Comparison of ENCODE assay signal across 22 cellular contexts in genomic region chr2:207037813-207038212, GRCh38.
A peak's percentile ranks its signal among the peaks of the same experiment; 100 is the strongest.
DNase-seq lines count a peak whose midpoint lies in the region; TF ChIP-seq lines count a peak whose summit lies in the region.
"Had no signal": no experiment of that assay in that cellular context is flagged by ENCODE, and none has a peak within 500 bp of the region (broad histone marks: within the 10 kb centered on the region; RNA-seq: fewer than 3 reads in every experiment).

No MANE protein-coding gene starts in this region.

- H3K18ac ChIP-seq in mesenchymal stem cell (ENCODE audit: low read depth in 1 of 2, low read length in 2 of 2): no peak overlapping the region

- no peak overlapping the region for H3K4me3 ChIP-seq in HUES48 (ENCODE audit: low read depth, low read length)
- H3K4me3 ChIP-seq in mesenchymal stem cell (ENCODE audit: insufficient read depth in 1 of 2, low read depth in 1 of 2, low read length in 2 of 2): no peak overlapping the region
- no peak overlapping the region for H3K4me3 ChIP-seq in osteoblast (ENCODE audit: insufficient read depth, low read length)
- H3K4me3 ChIP-seq: A549, GM12878, MG63 had no signal

- H3K9me3 ChIP-seq in HUES48 (ENCODE audit: control insufficient read depth, insufficient read depth, low read length) (peaks cover 10% of the 10 kb centered on the region), mesenchymal stem cell (ENCODE audit: control insufficient read depth, low read length) (peaks cover 16% of the 10 kb centered on the region), osteoblast (ENCODE audit: low read depth, low read length) (no peaks in the 10 kb centered on the region)
- H3K9me3 ChIP-seq: MG63 had no signal

- H3K4me1 ChIP-seq in HUES48 (ENCODE audit: control insufficient read depth, insufficient read depth, low read length) (peaks cover 39% of the 10 kb centered on the region), mesenchymal stem cell (ENCODE audit: control insufficient read depth, insufficient read depth, low read depth, low read length) (peaks cover 3% of the 10 kb centered on the region), osteoblast (ENCODE audit: insufficient read depth, low read length) (peaks cover 3% of the 10 kb centered on the region)
- H3K4me1 ChIP-seq: A549, Caco-2 had no signal

- no peak overlapping the region for H3K14ac ChIP-seq in mesenchymal stem cell (ENCODE audit: low read length in 2 of 2)

- H3K27ac ChIP-seq in HUES48 (ENCODE audit: low read depth, low read length) (peak overlapping the region; percentile 81), mesenchymal stem cell (ENCODE audit: low read length, poor library complexity, severe bottlenecking) (no peak overlapping the region), osteoblast (ENCODE audit: low read depth, low read length) (no peak overlapping the region)
- H3K27ac ChIP-seq: A549, C4-2B, HL-60, KMS-11 had no signal

- H2BK5ac ChIP-seq in mesenchymal stem cell (ENCODE audit: low read depth, low read length, poor library complexity, severe bottlenecking): no peak overlapping the region

- H2BK12ac ChIP-seq in mesenchymal stem cell (ENCODE audit: low read length in 2 of 2): peak overlapping the region in 1 of 2 experiments; percentile 55

- H4K20me1 ChIP-seq in osteoblast (ENCODE audit: insufficient read depth, low read length): no peaks in the 10 kb centered on the region

- WGBS in mesenchymal stem cell: 65% methylated on average over 5 of the region's 7 CpGs

- H3K79me1 ChIP-seq in mesenchymal stem cell (replicated peaks; ENCODE audit: low read length, poor library complexity, severe bottlenecking): no peaks in the 10 kb centered on the region

- no peak overlapping the region for H2AK5ac ChIP-seq in mesenchymal stem cell (ENCODE audit: low read length, severe bottlenecking)

- no peak for TF ChIP-seq CTCF in osteoblast (IDR thresholded peaks at IDR 0.05; ENCODE audit: extremely low read depth, low read depth, low read length)

- H2BK15ac ChIP-seq in mesenchymal stem cell (ENCODE audit: low read depth, poor library complexity, severe bottlenecking): no peak overlapping the region

- H3K4ac ChIP-seq in mesenchymal stem cell (ENCODE audit: low read depth in 1 of 2, low read length in 2 of 2): no peak overlapping the region

- peak overlapping the region; percentile 6 for H2BK120ac ChIP-seq in mesenchymal stem cell (ENCODE audit: low read depth, low read length)

- H3K9ac ChIP-seq in HUES48 (ENCODE audit: low read depth, low read length): peak overlapping the region; percentile 30; the same call in 1 of the 2 replicates
- no peak overlapping the region for H3K9ac ChIP-seq in mesenchymal stem cell (ENCODE audit: low read length)
- H3K9ac ChIP-seq: KMS-11 had no signal

- no peaks in the 10 kb centered on the region for H3K27me3 ChIP-seq in HUES48 (ENCODE audit: control insufficient read depth, insufficient read depth, low read length)
- no peaks in the 10 kb centered on the region for H3K27me3 ChIP-seq in mesenchymal stem cell (ENCODE audit: control insufficient read depth in 1 of 2, insufficient read depth in 1 of 2, low read length in 2 of 2)
- H3K27me3 ChIP-seq in osteoblast (ENCODE audit: insufficient read depth, low read length): no peaks in the 10 kb centered on the region
- H3K27me3 ChIP-seq: MG63 had no signal

- H4K91ac ChIP-seq in mesenchymal stem cell (ENCODE audit: low read length): no peak overlapping the region

- H3K79me2 ChIP-seq in osteoblast (ENCODE audit: insufficient read depth, low read length): no peaks in the 10 kb centered on the region

- H3K4me2 ChIP-seq in mesenchymal stem cell (ENCODE audit: low read length, poor library complexity, severe bottlenecking): no peak overlapping the region
- no peak overlapping the region for H3K4me2 ChIP-seq in osteoblast (ENCODE audit: insufficient read depth, low read length)
- H3K4me2 ChIP-seq: A549, KMS-11 had no signal

- no peaks in the 10 kb centered on the region for H3K36me3 ChIP-seq in HUES48 (ENCODE audit: control insufficient read depth, insufficient read depth, low read length)
- no peaks in the 10 kb centered on the region for H3K36me3 ChIP-seq in mesenchymal stem cell (ENCODE audit: control insufficient read depth in 1 of 2, insufficient read depth in 2 of 2, low read depth in 1 of 2, low read length in 2 of 2)
- no peaks in the 10 kb centered on the region for H3K36me3 ChIP-seq in osteoblast (ENCODE audit: insufficient read depth, low read length)
- H3K36me3 ChIP-seq: MG63 had no signal

- DNase-seq in CD1c-positive myeloid dendritic cell (ENCODE audit: extremely low spot score) (peak; percentile 51), dermis blood vessel endothelial cell (peak; percentile 46), mesenchymal stem cell (no peak), osteoblast (ENCODE audit: insufficient read length, low spot score, missing footprints) (no peak), NCI-H1417 treated with DMSO at 0.1 percent for 48 hours (lab: John Stamatoyannopoulos, UW) (no peak), A172 (ENCODE audit: low spot score) (no peak)
- no peak for DNase-seq in activated T-cell treated with anti-CD3 and anti-CD28 coated beads, Interleukin-2, amount 50 U/mL, for 48 hours
- DNase-seq: Caco-2, GOT3, HFFc6, MG63, NCI-H1930, NCI-H2171, NCI-H446 treated with DMSO at 0.1 percent for 48 hours, NCI-H748 treated with DMSO at 0.1 percent for 48 hours, SHP77 treated with DMSO at 0.1 percent for 48 hours had no signal

- H2AFZ ChIP-seq in mesenchymal stem cell (ENCODE audit: low read depth, low read length) (no peak overlapping the region), osteoblast (ENCODE audit: low read length) (no peak overlapping the region)

- H4K8ac ChIP-seq in mesenchymal stem cell (ENCODE audit: low read length): no peak overlapping the region

- no peak overlapping the region for H3K23ac ChIP-seq in mesenchymal stem cell (ENCODE audit: low read length in 2 of 2)

Comparison
In these comparisons a context has a peak if more than half of its experiments do, and no peak if none do; other contexts are left out.
1. DNase-seq: peak in CD1c-positive myeloid dendritic cell (single experiment) and dermis blood vessel endothelial cell (single experiment); none in mesenchymal stem cell (single experiment), osteoblast (single experiment), NCI-H1417 treated with DMSO at 0.1 percent for 48 hours (single experiment), A172 (single experiment) and activated T-cell treated with anti-CD3 and anti-CD28 coated beads, Interleukin-2, amount 50 U/mL, for 48 hours (0 of 2).